24 cellular contexts compared by ENCODE assay signal in the genomic region with DNA sequence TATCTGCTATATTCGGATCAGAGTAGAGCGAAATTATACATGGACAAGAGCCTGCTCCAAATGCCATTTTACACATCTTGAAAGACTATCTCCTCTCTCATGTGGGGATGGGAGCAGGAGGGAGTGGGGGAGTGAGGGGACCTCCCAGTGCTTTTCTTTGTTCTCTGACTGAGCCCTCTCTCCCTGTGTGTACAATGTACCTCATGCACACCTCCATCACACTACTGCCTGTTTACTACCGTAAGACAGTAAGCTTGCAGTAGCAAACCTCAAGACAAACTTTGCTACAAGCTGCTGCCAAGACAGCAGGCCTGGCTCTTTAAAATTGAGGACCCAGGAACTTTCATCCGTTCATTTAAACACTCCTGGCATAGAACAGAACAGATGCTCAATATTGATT. TPM values are rescaled to one million over a fixed set of nuclear protein-coding genes. Genes with fewer than 3 reads are reported as not detected.
DNase-seq lines count a peak whose midpoint lies in the region; ATAC-seq, FAIRE-seq and TF ChIP-seq lines count a peak whose summit lies in the region.
"Had no signal": no experiment of that assay in that cellular context is flagged by ENCODE, and none has a peak within 500 bp of the region (broad histone marks: within the 10 kb centered on the region; RNA-seq: fewer than 3 reads in every experiment).

No MANE protein-coding gene starts in this region.

- no peak overlapping the region for H3K4ac ChIP-seq in IMR-90 (ENCODE audit: low read depth, low read length)

- H4K20me1 ChIP-seq in IMR-90 (ENCODE audit: insufficient read depth, low read length) (no peaks in the 10 kb centered on the region; the same call in 1 of the 2 replicates), keratinocyte (ENCODE audit: control insufficient read depth, extremely low read depth, insufficient read depth, low read length) (no peaks in the 10 kb centered on the region)

- H3K27me3 ChIP-seq in IMR-90 (ENCODE audit: control insufficient read depth, insufficient read depth, low read length) (no peaks in the 10 kb centered on the region), keratinocyte (ENCODE audit: control insufficient read depth, extremely low read depth, insufficient read depth, low read length) (no peaks in the 10 kb centered on the region), left lung (no peaks in the 10 kb centered on the region)
- H3K27me3 ChIP-seq: cardiac muscle cell had no signal

- no peak overlapping the region for H3K9ac ChIP-seq in IMR-90 (ENCODE audit: low read depth, low read length)
- no peak overlapping the region for H3K9ac ChIP-seq in keratinocyte (ENCODE audit: control insufficient read depth, extremely low read depth, insufficient read depth, low read length)

- no peak overlapping the region for H3K14ac ChIP-seq in IMR-90 (replicated peaks; ENCODE audit: low read depth, low read length)

- no peaks in the 10 kb centered on the region for H3K27me3 Mint-ChIP-seq in WTC11 (ENCODE audit: low read depth)
- peaks cover 4% of the 10 kb centered on the region for H3K27me3 Mint-ChIP-seq in activated T-cell treated with anti-CD3 and anti-CD28 coated beads, Interleukin-2, amount 50 U/mL, for 4 hours (ENCODE audit: low read depth)

- no peak overlapping the region for H3K4me2 ChIP-seq in IMR-90 (ENCODE audit: low read depth, low read length)
- H3K4me2 ChIP-seq in keratinocyte (ENCODE audit: control insufficient read depth, extremely low read depth, insufficient read depth, low read depth, low read length): no peak overlapping the region
- H3K4me2 ChIP-seq: smooth muscle cell had no signal

- peak; percentile 78 for FAIRE-seq in keratinocyte (lab: Jason Lieb, UNC)

- POLR2A ChIA-PET in IMR-90 (lab: Charles Lee; ENCODE audit: unreplicated experiment): no interaction called here
- POLR2A ChIA-PET in WTC11 (lab: Charles Lee): interaction anchor here (0.5 kb wide), 1 partner anchor 26 kb away, joined by 3 read pairs; no protein-coding TSS in a partner anchor

- dilution Hi-C loops in IMR-90 (cut with HindIII; ENCODE audit: low sequenced_read_pairs, unreplicated experiment): no loop called here
- dilution Hi-C loops in keratinocyte (cut with MboI; ENCODE audit: extremely low pct_ligation_motif_present, low sequenced_read_pairs): no loop called here

- H3K36me3 Mint-ChIP-seq in WTC11: peaks cover 5% of the 10 kb centered on the region
- no peaks in the 10 kb centered on the region for H3K36me3 Mint-ChIP-seq in activated T-cell treated with anti-CD3 and anti-CD28 coated beads, Interleukin-2, amount 50 U/mL, for 4 hours (ENCODE audit: insufficient read depth)
- H3K36me3 Mint-ChIP-seq: natural killer cell had no signal

- no TSS peak for BruUV-seq in IMR-90 (replicated peaks; lab: Mats Ljungman, UMichigan)

- H3K9me3 Mint-ChIP-seq in WTC11: no peaks in the 10 kb centered on the region
- no peaks in the 10 kb centered on the region for H3K9me3 Mint-ChIP-seq in activated T-cell treated with anti-CD3 and anti-CD28 coated beads, Interleukin-2, amount 50 U/mL, for 4 hours
- H3K9me3 Mint-ChIP-seq: natural killer cell had no signal

- no peak overlapping the region for H2BK120ac ChIP-seq in IMR-90 (ENCODE audit: low read depth, low read length)

- DNase-seq in IMR-90 (no peak), WTC11 (ENCODE audit: low spot score) (no peak), keratinocyte (ENCODE audit: low read depth, low spot score) (no peak), left lung (no peak), DMS53 treated with DMSO at 0.1 percent for 48 hours (lab: John Stamatoyannopoulos, UW; ENCODE audit: unreplicated experiment) (no peak)
- no peak for DNase-seq in activated T-cell treated with anti-CD3 and anti-CD28 coated beads, Interleukin-2, amount 50 U/mL, for 4 hours
- DNase-seq: activated CD4-positive, alpha-beta T cell treated with anti-CD3 and anti-CD28 coated beads for 1 hour; activated effector memory CD4-positive, alpha-beta T cell treated with Interleukin-2 at 50 U/mL for 16 hours; EL; erythroblast; H7; KG1; natural killer cell; NCI-H524 treated with DMSO at 0.1 percent for 48 hours; psoas muscle; stimulated activated CD8-positive, alpha-beta memory T cell treated with anti-CD3 and anti-CD28 coated beads, Interleukin-4, amount 100 ng/mL, for 48 hours; substantia nigra; T-helper 9 cell had no signal

- no peak overlapping the region for H3K4me3 Mint-ChIP-seq in WTC11
- no peak overlapping the region for H3K4me3 Mint-ChIP-seq in activated T-cell treated with anti-CD3 and anti-CD28 coated beads, Interleukin-2, amount 50 U/mL, for 4 hours
- H3K4me3 Mint-ChIP-seq: natural killer cell had no signal

- ATAC-seq in IMR-90 (ENCODE audit: low read depth): no peak
- ATAC-seq in WTC11: peak; percentile 25
- ATAC-seq in HG03378 (IDR thresholded peaks at IDR 0.05; ENCODE audit: unreplicated experiment): no peak
- no peak for ATAC-seq in left lung
- no peak for ATAC-seq in activated T-cell treated with anti-CD3 and anti-CD28 coated beads, Interleukin-2, amount 50 U/mL, for 4 hours
- ATAC-seq: natural killer cell, Panc1, psoas muscle had no signal

- intact Hi-C loops in IMR-90 (cut with micrococcal nuclease): no loop called here
- intact Hi-C loops in left lung (cut with DNase I): no loop called here

- no peak overlapping the region for H2BK15ac ChIP-seq in IMR-90 (ENCODE audit: low read depth, low read length)

- in situ Hi-C loops in IMR-90 (cut with MboI; ENCODE audit: low sequenced_read_pairs): no loop called here

- 0 out of 2 replicates have a peak overlapping the region, but pooled peaks have one; percentile 36 for H4K5ac ChIP-seq in IMR-90 (ENCODE audit: low read depth, low read length)

- H3K9me3 ChIP-seq in IMR-90 (ENCODE audit: control insufficient read depth, insufficient read depth, low read length) (no peaks in the 10 kb centered on the region), keratinocyte (ENCODE audit: control insufficient read depth, low read depth, low read length) (peaks cover 2% of the 10 kb centered on the region), left lung (no peaks in the 10 kb centered on the region)
- H3K9me3 ChIP-seq: psoas muscle had no signal

- WGBS in IMR-90 (ENCODE audit: extremely low coverage in 2 of 2, insufficient read length in 1 of 2), 2 experiments: no CpG with 5 or more reads among the region's 4 CpGs

- no peak overlapping the region for H3K4me3 ChIP-seq in IMR-90 (ENCODE audit: insufficient read depth, low read depth, low read length)
- no peak overlapping the region for H3K4me3 ChIP-seq in keratinocyte (ENCODE audit: control insufficient read depth in 2 of 3, extremely low read depth in 1 of 3, insufficient read depth in 2 of 3, low read depth in 1 of 3, low read length in 3 of 3)
- H3K4me3 ChIP-seq in left lung: no peak overlapping the region
- H3K4me3 ChIP-seq: cardiac muscle cell, psoas muscle, SK-N-MC had no signal

- no peak overlapping the region for H4K91ac ChIP-seq in IMR-90 (ENCODE audit: insufficient read depth, low read depth, low read length)

- no peaks in the 10 kb centered on the region for H3K9me1 ChIP-seq in IMR-90 (ENCODE audit: insufficient read depth, low read length)
- H3K9me1 ChIP-seq in keratinocyte (ENCODE audit: control insufficient read depth, extremely low read depth, insufficient read depth, low read length): no peaks in the 10 kb centered on the region

- peaks cover 7 to 15% of the 10 kb centered on the region in 2 experiments for H3K79me1 ChIP-seq in IMR-90 (ENCODE audit: low read depth in 1 of 2, low read length in 2 of 2)

- H3K36me3 ChIP-seq in IMR-90 (ENCODE audit: control insufficient read depth, insufficient read depth, low read length): peaks cover 3% of the 10 kb centered on the region; the same call in 1 of the 2 replicates
- peaks cover 0 to 12% of the 10 kb centered on the region in 2 experiments for H3K36me3 ChIP-seq in keratinocyte (ENCODE audit: control insufficient read depth in 2 of 2, extremely low read depth in 1 of 2, insufficient read depth in 2 of 2, low read length in 2 of 2)
- peaks cover 0 to 6% of the 10 kb centered on the region in 2 donors for H3K36me3 ChIP-seq in left lung
- H3K36me3 ChIP-seq: cardiac muscle cell had no signal

- no peak for TF ChIP-seq RAD21 in IMR-90 (IDR thresholded peaks at IDR 0.05; ENCODE audit: low read length)

- no peak overlapping the region for H2AK9ac ChIP-seq in IMR-90 (replicated peaks; ENCODE audit: low read depth, low read length, poor library complexity)

- H3K79me2 ChIP-seq in keratinocyte (ENCODE audit: control insufficient read depth, insufficient read depth, low read length): peaks cover 44% of the 10 kb centered on the region

- H3K27ac ChIP-seq in 22Rv1: peak overlapping the region; percentile 70
- H3K27ac ChIP-seq in IMR-90 (ENCODE audit: insufficient read depth, low read length): no peak overlapping the region
- peak overlapping the region; percentile 76 for H3K27ac ChIP-seq in keratinocyte (ENCODE audit: control insufficient read depth, insufficient read depth, low read length)
- H3K27ac ChIP-seq in left lung: no peak overlapping the region
- H3K27ac ChIP-seq: cardiac muscle cell, psoas muscle, SK-N-MC had no signal

- no peak overlapping the region for H2BK20ac ChIP-seq in IMR-90 (ENCODE audit: low read depth, low read length)

- no peak overlapping the region for H3K56ac ChIP-seq in IMR-90 (ENCODE audit: extremely low read depth, insufficient read depth, low read length)

- H2AK5ac ChIP-seq in IMR-90 (ENCODE audit: low read depth, low read length): no peak overlapping the region

- no peak overlapping the region for H3K18ac ChIP-seq in IMR-90 (ENCODE audit: low read depth, low read length)

- H3K23ac ChIP-seq in IMR-90 (ENCODE audit: low read depth, low read length): no peak overlapping the region

- no peak overlapping the region for H2BK5ac ChIP-seq in IMR-90 (ENCODE audit: low read depth, low read length, poor library complexity, severe bottlenecking)

- peaks cover 62% of the 10 kb centered on the region for H3K4me1 Mint-ChIP-seq in WTC11
- no peaks in the 10 kb centered on the region for H3K4me1 Mint-ChIP-seq in activated T-cell treated with anti-CD3 and anti-CD28 coated beads, Interleukin-2, amount 50 U/mL, for 4 hours (ENCODE audit: low read depth)
- H3K4me1 Mint-ChIP-seq: natural killer cell had no signal

- TF ChIP-seq CTCF in 22Rv1 (IDR thresholded peaks at IDR 0.05): no peak
- TF ChIP-seq CTCF in IMR-90 (conservative IDR thresholded peaks at IDR 0.05; ENCODE audit: low read depth, low read length): no peak
- no peak for TF ChIP-seq CTCF in WTC11 (IDR thresholded peaks at IDR 0.05)
- TF ChIP-seq CTCF in keratinocyte (optimal IDR thresholded peaks at IDR 0.05 in 1 of 3, IDR thresholded peaks at IDR 0.05 in 1 of 3, conservative IDR thresholded peaks at IDR 0.05 in 1 of 3; ENCODE audit: extremely low read depth in 1 of 3, insufficient read depth in 2 of 3, low read length in 3 of 3): no peak
- TF ChIP-seq CTCF in left lung (IDR thresholded peaks at IDR 0.05): no peak

- peak overlapping the region; percentile 6; the same call in 1 of the 2 replicates for H3K27ac Mint-ChIP-seq in WTC11
- H3K27ac Mint-ChIP-seq: natural killer cell had no signal

- CTCF ChIA-PET in IMR-90 (lab: Yijun Ruan, JAX): interaction anchor here (0.8 kb wide), 1 partner anchor 88 kb away, joined by 3 read pairs; no protein-coding TSS in a partner anchor
- CTCF ChIA-PET in WTC11 (lab: Charles Lee): no interaction called here

- no peak overlapping the region for H4K8ac ChIP-seq in IMR-90 (ENCODE audit: low read depth in 2 of 2, low read length in 2 of 2)

- H3K4me1 ChIP-seq in IMR-90 (ENCODE audit: control insufficient read depth, insufficient read depth, low read length): peaks cover 6% of the 10 kb centered on the region; the same call in 1 of the 2 replicates
- peaks cover 47% of the 10 kb centered on the region for H3K4me1 ChIP-seq in keratinocyte (ENCODE audit: control insufficient read depth, extremely low read depth, insufficient read depth, low read length)
- peaks cover 0 to 6% of the 10 kb centered on the region in 2 donors for H3K4me1 ChIP-seq in left lung
- H3K4me1 ChIP-seq: psoas muscle had no signal

- TF ChIP-seq POLR2A in IMR-90 (IDR thresholded peaks at IDR 0.05; ENCODE audit: low read depth, low read length): no peak

- no peak overlapping the region for H2AFZ ChIP-seq in IMR-90 (replicated peaks; ENCODE audit: low read length, poor library complexity)
- no peak overlapping the region for H2AFZ ChIP-seq in keratinocyte (ENCODE audit: control insufficient read depth, low read length)

RNA-seq across cellular contexts. Expression of a gene that starts 7.2 kb away (rescaled TPM):
- total RNA-seq in IMR-90 (2012; rRNA removed) (6.9 and 7.2 TPM in 2 replicates), WTC11 (2021) (22.9 to 31.1 TPM (median 23.1 TPM) in 3 replicates), left lung (10 to 100 TPM; 37.8 to 75.6 TPM)
- polyA plus RNA-seq in IMR-90 (2012; rRNA removed) (5.6 and 6.0 TPM in 2 replicates), keratinocyte (8.5 to 28.1 TPM (median 11.8 TPM) in 3 replicates)
- 1.7 and 2.4 TPM in 2 replicates for polyA plus RNA-seq in IMR-90 (2012; cell fraction: cytosol; rRNA removed)
- 3.7 and 6.6 TPM in 2 replicates for polyA plus RNA-seq in IMR-90 (2012; cell fraction: nucleus; rRNA removed; ENCODE audit: low replicate concordance)
- polyA plus RNA-seq in keratinocyte (2011; ENCODE audit: low read depth): 7.0 TPM
- 10.9 and 11.5 TPM in 2 replicates for polyA plus RNA-seq in keratinocyte (2011; cell fraction: cytosol; rRNA removed)
- 41.8 and 45.0 TPM in 2 replicates for polyA plus RNA-seq in keratinocyte (2011; cell fraction: nucleus; rRNA removed)
- 14.3 and 18.7 TPM in 2 replicates for polyA plus RNA-seq in keratinocyte (2012; ENCODE audit: low replicate concordance)
- polyA minus RNA-seq in keratinocyte: 46.0 to 90.2 TPM (median 66.3 TPM) in 3 replicates
- polyA minus RNA-seq in keratinocyte (2011; cell fraction: cytosol; rRNA and poly(A)+ RNA removed): 22.4 TPM
- polyA minus RNA-seq in keratinocyte (2011; cell fraction: nucleus; rRNA and poly(A)+ RNA removed): 45.9 and 95.6 TPM in 2 replicates
- total RNA-seq in activated T-cell treated with anti-CD3 and anti-CD28 coated beads, Interleukin-2, amount 50 U/mL, for 4 hours: under 1 TPM; 0.11 to 0.71 (median 0.68) TPM

Comparison
In these comparisons a context has a peak if more than half of its experiments do, and no peak if none do; other contexts are left out.
1. H3K27ac ChIP-seq: peak in 22Rv1 (single experiment) and keratinocyte (single experiment); none in IMR-90 (single experiment) and left lung (0 of 2).